In the genomic region with DNA sequence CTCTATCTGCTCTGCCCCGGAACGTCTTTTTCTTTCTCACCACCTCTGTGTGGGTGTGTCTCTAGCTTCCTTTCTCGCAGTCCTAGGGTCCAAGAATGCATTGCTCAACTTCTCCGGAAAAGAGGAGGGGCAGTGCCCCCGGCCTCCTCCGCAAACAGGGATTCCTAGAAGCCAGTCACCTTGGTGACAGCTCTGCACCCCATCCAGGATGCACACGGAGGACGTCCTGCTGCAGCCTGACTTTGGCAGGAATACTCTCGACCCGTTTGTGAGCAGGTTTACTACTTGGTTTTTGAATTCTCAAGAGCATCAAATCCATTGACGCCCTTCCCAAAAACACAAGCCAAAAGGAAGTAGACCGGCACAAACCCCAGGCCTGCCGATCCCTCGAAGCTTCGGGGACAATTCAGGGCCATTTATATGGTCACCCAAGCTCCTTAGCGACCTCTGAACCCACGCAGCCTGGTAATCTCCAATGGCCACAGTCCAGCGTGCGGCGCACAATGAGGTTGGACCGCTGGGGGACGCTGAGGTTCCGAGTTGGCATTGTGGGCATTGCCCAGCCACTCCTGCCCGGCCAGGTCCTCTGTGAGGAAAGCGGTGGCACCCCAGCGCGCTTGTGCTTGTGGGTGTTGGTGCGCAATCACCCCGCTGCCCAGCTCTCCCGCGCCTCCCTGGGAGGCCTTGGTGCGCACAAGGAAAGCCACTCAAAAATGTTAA, we compare ENCODE assay signal across 22 cellular contexts. TPM values are rescaled to one million over a fixed set of nuclear protein-coding genes. Genes with fewer than 3 reads are reported as not detected.
DNase-seq lines count a peak whose midpoint lies in the region; ATAC-seq and TF ChIP-seq lines count a peak whose summit lies in the region.
"Had no signal": no experiment of that assay in that cellular context is flagged by ENCODE, and none has a peak within 500 bp of the region (broad histone marks: within the 10 kb centered on the region; RNA-seq: fewer than 3 reads in every experiment).

No MANE protein-coding gene starts in this region.

- TF ChIP-seq CTCF in GM13976 (IDR thresholded peaks at IDR 0.05; ENCODE audit: borderline replicate concordance, control extremely low read depth, extremely low read depth, insufficient read depth, missing control alignments) (no peak), WTC11 (IDR thresholded peaks at IDR 0.05) (no peak), nephron progenitor cell (IDR thresholded peaks at IDR 0.05) (no peak)

- in situ Hi-C loops in GM13976 (cut with MboI; ENCODE audit: low sequenced_read_pairs, unreplicated experiment): no loop called here

- ATAC-seq in WTC11 (peak; percentile 7), naive B cell (ENCODE audit: low read depth in 2 of 2) (no peak), HG02981 (IDR thresholded peaks at IDR 0.05; ENCODE audit: unreplicated experiment) (no peak)
- ATAC-seq: activated T-cell treated with anti-CD3 and anti-CD28 coated beads, Interleukin-2, amount 50 U/mL, for 72 hours; heart left ventricle; K562 had no signal

- H3K27me3 Mint-ChIP-seq in WTC11 (ENCODE audit: low read depth) (peaks cover 100% of the 10 kb centered on the region), naive B cell (peaks cover 77 to 100% (median 82%) of the 10 kb centered on the region in 3 donors), nephron progenitor cell (ENCODE audit: low read depth, poor library complexity) (peaks cover 100% of the 10 kb centered on the region)

- DNase-seq in AG08396 (ENCODE audit: low spot score) (peak; percentile 5), GM13976 (ENCODE audit: low spot score) (peak; percentile 23), WTC11 (ENCODE audit: low spot score) (no peak), naive B cell (no peak), NCI-H446 treated with DMSO at 0.1 percent for 48 hours (lab: John Stamatoyannopoulos, UW) (no peak), head of caudate nucleus (no peak), nephron progenitor cell (no peak)
- DNase-seq: activated CD4-positive, alpha-beta T cell treated with anti-CD3 and anti-CD28 coated beads, Interleukin-2, amount 10 ng/mL, durations not matched to agents 24 days and 14 days; activated T-cell treated with anti-CD3 and anti-CD28 coated beads, Interleukin-2, amount 50 U/mL, for 72 hours; AML-193; GDM1; heart left ventricle; NCI-H2107; nucleus accumbens; SIG-M5; stimulated activated CD4-positive, alpha-beta T cell treated with anti-CD3 and anti-CD28 coated beads, Interleukin-4, amount 100 ng/mL, for 24 hours; T-helper 9 cell; testis had no signal

- no peaks in the 10 kb centered on the region for H3K9me3 Mint-ChIP-seq in WTC11
- H3K9me3 Mint-ChIP-seq in naive B cell: peaks cover 2 to 51% (median 27%) of the 10 kb centered on the region in 7 donors
- H3K9me3 Mint-ChIP-seq in nephron progenitor cell: peaks cover 19% of the 10 kb centered on the region

- H3K27ac Mint-ChIP-seq in WTC11 (no peak overlapping the region), naive B cell (peak overlapping the region in 4 of 6 donors; percentile 44 to 94 (median 90)), nephron progenitor cell (no peak overlapping the region)

- H3K4me1 Mint-ChIP-seq in WTC11 (peaks cover 93% of the 10 kb centered on the region), naive B cell (peaks cover 4 to 34% (median 10%) of the 10 kb centered on the region in 3 donors), nephron progenitor cell (peaks cover 27% of the 10 kb centered on the region)

- H3K4me3 Mint-ChIP-seq in WTC11 (peak overlapping the region; percentile 37), naive B cell (peak overlapping the region in 3 of 8 donors; percentile 50 to 75 (median 65)), nephron progenitor cell (no peak overlapping the region)
- H3K4me3 Mint-ChIP-seq: activated CD4-positive, alpha-beta T cell treated with anti-CD3 and anti-CD28 coated beads, Interleukin-2, amount 10 ng/mL, durations not matched to agents 24 days and 14 days had no signal

- CTCF ChIA-PET in WTC11 (lab: Charles Lee): interaction anchor here (0.6 to 1.7 kb wide), 8 partner anchors 7 to 103 kb away, joined by 3 to 9 read pairs (median 4); partner anchors contain the start of gene NKX3-2

- H3K36me3 Mint-ChIP-seq in WTC11: peaks cover 7% of the 10 kb centered on the region; the same call in 1 of the 2 replicates
- H3K36me3 Mint-ChIP-seq in naive B cell: peaks cover 11 to 12% of the 10 kb centered on the region in 2 donors
- H3K36me3 Mint-ChIP-seq in nephron progenitor cell (ENCODE audit: low read depth): peaks cover 13% of the 10 kb centered on the region

- POLR2A ChIA-PET in WTC11 (lab: Charles Lee): interaction anchor here (0.8 to 1.3 kb wide), 2 partner anchors 9 to 10 kb away, joined by 3 to 4 read pairs; no protein-coding TSS in a partner anchor

- intact Hi-C loops in head of caudate nucleus (cut with DNase I): no loop called here

TF ChIP-seq in WTC11, 78 proteins besides CTCF, POLR2A, EP300 and RAD21:
- TF ChIP-seq ZNF281 (CRISPR knock-in tag; IDR thresholded peaks at IDR 0.05): no peak
- TF ChIP-seq ZMAT4 (CRISPR knock-in tag; IDR thresholded peaks at IDR 0.05): no peak
- no peak for TF ChIP-seq SMAD4 (CRISPR knock-in tag; IDR thresholded peaks at IDR 0.05)
- TF ChIP-seq ZNF121 (CRISPR knock-in tag; IDR thresholded peaks at IDR 0.05): no peak
- no peak for TF ChIP-seq ERG (CRISPR knock-in tag; IDR thresholded peaks at IDR 0.05)
- no peak for TF ChIP-seq KAT7 (CRISPR knock-in tag; IDR thresholded peaks at IDR 0.05; ENCODE audit: borderline replicate concordance)
- TF ChIP-seq MXD4 (CRISPR knock-in tag; IDR thresholded peaks at IDR 0.05; ENCODE audit: borderline replicate concordance): no peak
- TF ChIP-seq ETV6 (CRISPR knock-in tag; IDR thresholded peaks at IDR 0.05): no peak
- no peak for TF ChIP-seq MAX (CRISPR knock-in tag; IDR thresholded peaks at IDR 0.05)
- TF ChIP-seq HMGXB4 (CRISPR knock-in tag; IDR thresholded peaks at IDR 0.05): no peak
- no peak for TF ChIP-seq TEAD1 (CRISPR knock-in tag; IDR thresholded peaks at IDR 0.05)
- TF ChIP-seq GTF2I (CRISPR knock-in tag; conservative IDR thresholded peaks at IDR 0.05): no peak
- no peak for TF ChIP-seq TCF7 (CRISPR knock-in tag; IDR thresholded peaks at IDR 0.05; ENCODE audit: low read depth)
TF ChIP-seq in WTC11: peak in this region for 0.

RNA-seq across cellular contexts. Expression of gene NKX3-2, which starts 9.8 kb away (rescaled TPM):
- 0.07 TPM in 1 of 3 replicates, not detected in the others for total RNA-seq in WTC11 (2021)
- polyA plus RNA-seq in naive B cell (ENCODE audit: low read depth in 6 of 6): not detected
- total RNA-seq: activated CD4-positive, alpha-beta T cell treated with anti-CD3 and anti-CD28 coated beads, Interleukin-2, amount 10 ng/mL, durations not matched to agents 24 days and 14 days; activated T-cell treated with anti-CD3 and anti-CD28 coated beads, Interleukin-2, amount 50 U/mL, for 72 hours; kidney epithelial cell had no signal
- polyA plus RNA-seq: cardiac muscle cell, heart left ventricle had no signal

RNA-seq across cellular contexts. Expression of gene RAB28, which starts 50.4 kb away (rescaled TPM):
- 17.1 to 18.4 TPM (median 17.4 TPM) in 3 replicates for total RNA-seq in WTC11 (2021)
- 10 to 100 TPM; 15.0 to 34.6 (median 18.8) TPM for polyA plus RNA-seq in naive B cell (ENCODE audit: low read depth in 6 of 6)

Comparison
In these comparisons a context has a peak if more than half of its experiments do, and no peak if none do; other contexts are left out.
1. DNase-seq: peak in AG08396 (single experiment) and GM13976 (single experiment); none in WTC11 (single experiment), naive B cell (single experiment), NCI-H446 treated with DMSO at 0.1 percent for 48 hours (single experiment), head of caudate nucleus (0 of 42) and nephron progenitor cell (single experiment).
2. H3K27ac Mint-ChIP-seq: peak in naive B cell (4 of 6); none in WTC11 (single experiment) and nephron progenitor cell (single experiment).